In the genomic region with DNA sequence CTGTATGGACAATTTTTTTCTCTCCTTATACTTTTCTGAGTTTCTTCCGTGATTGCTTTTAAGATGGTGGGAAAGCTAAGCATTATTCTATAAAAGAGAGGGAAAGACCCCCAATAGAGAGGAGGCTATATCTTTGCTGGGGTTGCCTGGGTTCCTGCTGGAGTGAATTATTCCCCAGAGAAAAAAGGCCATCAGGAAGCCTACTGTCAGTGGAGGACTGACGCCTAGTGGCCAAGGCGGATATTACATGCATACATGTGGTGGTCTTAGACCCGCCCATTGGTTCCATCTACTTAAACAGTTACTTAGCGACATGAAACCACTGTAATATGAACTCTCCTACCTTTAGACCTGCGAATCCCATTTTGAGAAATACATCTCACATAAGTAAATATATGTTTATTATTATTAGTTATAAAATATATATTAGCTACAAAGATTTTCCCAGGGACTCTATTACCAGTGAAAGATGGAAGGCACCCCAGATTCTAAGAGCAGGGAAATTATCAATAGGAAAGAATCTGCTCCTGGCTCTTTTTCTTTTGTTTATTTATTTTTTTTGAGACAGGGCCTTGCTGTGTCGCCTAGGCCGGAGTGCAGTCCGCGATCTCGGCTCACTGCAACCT, we compare ENCODE assay signal across 8 cellular contexts.
A peak's percentile ranks its signal among the peaks of the same experiment; 100 is the strongest.
DNase-seq lines count a peak whose midpoint lies in the region; ATAC-seq and TF ChIP-seq lines count a peak whose summit lies in the region.

No MANE protein-coding gene starts in this region.

- DNase-seq in AG10803 (ENCODE audit: low read depth) = peak; percentile 70
- DNase-seq in GOT3 (lab: John Stamatoyannopoulos, UW) = peak; percentile 6
- peak; percentile 89 for DNase-seq in NCI-H2171 treated with DMSO at 0.1 percent for 48 hours (lab: John Stamatoyannopoulos, UW)
- DNase-seq in brain pericyte (ENCODE audit: low read depth, low spot score) = peak; percentile 24
- peak; percentile 69 for DNase-seq in iris pigment epithelial cell (ENCODE audit: low read depth)
- peak; percentile 49 to 57 for DNase-seq in stimulated activated CD4-positive, alpha-beta T cell treated with anti-CD3 and anti-CD28 coated beads, Interleukin-15, amount 100 ng/mL, for 1 hour (ENCODE audit: low read depth in 1 of 2, low spot score in 1 of 2)

- no peak overlapping the region for H3K27ac ChIP-seq in VCaP

- ATAC-seq in GM21737 (IDR thresholded peaks at IDR 0.05; ENCODE audit: unreplicated experiment) = no peak

- TF ChIP-seq CTCF in AG10803 (conservative IDR thresholded peaks at IDR 0.05; ENCODE audit: low read length) = peak; percentile 96
- peak; percentile 92 for TF ChIP-seq CTCF in VCaP (conservative IDR thresholded peaks at IDR 0.05)

- H3K4me3 ChIP-seq in AG10803 (ENCODE audit: low read length) = no peak overlapping the region

Comparison
In these comparisons a context has a peak if more than half of its experiments do, and no peak if none do; other contexts are left out.
1. DNase-seq: peak in every context shown above with its lines; median percentile 89 in NCI-H2171 treated with DMSO at 0.1 percent for 48 hours; 70 in AG10803; 69 in iris pigment epithelial cell; 53 in stimulated activated CD4-positive, alpha-beta T cell treated with anti-CD3 and anti-CD28 coated beads, Interleukin-15, amount 100 ng/mL, for 1 hour; 24 in brain pericyte; 6 in GOT3.